Comparison of ENCODE assay signal across 18 cellular contexts in the genomic region with DNA sequence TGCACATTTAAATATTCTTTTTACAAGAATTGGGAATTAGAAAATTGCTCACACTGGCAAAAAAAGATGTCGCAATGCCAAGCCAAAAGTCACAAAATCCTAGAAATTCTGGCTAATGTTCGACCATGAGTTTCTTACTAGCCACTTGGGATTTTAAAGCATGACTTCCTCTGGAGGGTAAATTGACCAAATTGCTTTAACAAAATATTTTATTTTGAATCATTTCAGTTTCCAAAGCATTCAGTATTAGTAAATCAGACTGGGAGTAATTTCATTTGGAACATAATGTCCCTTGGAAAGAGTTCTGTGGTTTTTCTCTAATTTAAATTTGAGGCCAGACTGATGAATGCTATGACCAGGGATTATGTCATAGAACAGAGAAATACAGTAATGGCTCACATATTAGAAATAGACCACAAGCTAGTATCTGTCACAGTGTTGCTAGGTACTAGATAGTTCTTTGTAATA. TPM values are rescaled to one million over a fixed set of nuclear protein-coding genes. Genes with fewer than 3 reads are reported as not detected.
DNase-seq lines count a peak whose midpoint lies in the region; ATAC-seq, FAIRE-seq and TF ChIP-seq lines count a peak whose summit lies in the region.
"Had no signal": no experiment of that assay in that cellular context is flagged by ENCODE, and none has a peak within 500 bp of the region (broad histone marks: within the 10 kb centered on the region; RNA-seq: fewer than 3 reads in every experiment).

No MANE protein-coding gene starts in this region.

- peak overlapping the region; percentile 88 for H3K27ac Mint-ChIP-seq in MCF 10A (ENCODE audit: low read depth, unreplicated experiment)
- no peak overlapping the region for H3K27ac Mint-ChIP-seq in activated T-helper 17 cell treated with anti-CD3 and anti-CD28 coated beads, Interleukin-2, amount 50 U/mL, for 72 hours
- H3K27ac Mint-ChIP-seq: activated CD4-positive, alpha-beta memory T cell treated with anti-CD3 and anti-CD28 coated beads for 36 hours; activated naive CD4-positive, alpha-beta T cell treated with anti-CD3 and anti-CD28 coated beads for 36 hours had no signal

- WGBS in GM12878 (ENCODE audit: insufficient coverage, insufficient replicate concordance, low lambda C conversion rate, missing lambda C conversion rate) = 14% methylated on average over 2 of the region's 2 CpGs
- WGBS in SK-N-SH (ENCODE audit: low lambda C conversion rate) = 1% methylated on average over 2 of the region's 2 CpGs

- peak overlapping the region; percentile 47 for H3K4me3 Mint-ChIP-seq in MCF 10A (ENCODE audit: unreplicated experiment)
- H3K4me3 Mint-ChIP-seq in activated T-helper 17 cell treated with anti-CD3 and anti-CD28 coated beads, Interleukin-2, amount 50 U/mL, for 72 hours = no peak overlapping the region
- H3K4me3 Mint-ChIP-seq: activated CD4-positive, alpha-beta memory T cell treated with anti-CD3 and anti-CD28 coated beads for 36 hours; activated naive CD4-positive, alpha-beta T cell treated with anti-CD3 and anti-CD28 coated beads for 36 hours had no signal

- H3K36me3 Mint-ChIP-seq in MCF 10A (ENCODE audit: insufficient read depth, unreplicated experiment) = no peaks in the 10 kb centered on the region
- H3K36me3 Mint-ChIP-seq in activated T-helper 17 cell treated with anti-CD3 and anti-CD28 coated beads, Interleukin-2, amount 50 U/mL, for 72 hours (ENCODE audit: low read depth) = no peaks in the 10 kb centered on the region
- H3K36me3 Mint-ChIP-seq: activated CD4-positive, alpha-beta memory T cell treated with anti-CD3 and anti-CD28 coated beads for 36 hours had no signal

- SMC1A ChIA-PET in GM12878 (lab: Charles Lee; ENCODE audit: uncharacterized antibody, unreplicated experiment) = interaction anchor here (2.1 kb wide), 1 partner anchor 10 kb away, joined by 10 read pairs; no protein-coding TSS in a partner anchor

- H3K9me3 Mint-ChIP-seq in MCF 10A (ENCODE audit: unreplicated experiment) = no peaks in the 10 kb centered on the region
- no peaks in the 10 kb centered on the region for H3K9me3 Mint-ChIP-seq in activated T-helper 17 cell treated with anti-CD3 and anti-CD28 coated beads, Interleukin-2, amount 50 U/mL, for 72 hours
- H3K9me3 Mint-ChIP-seq: activated naive CD4-positive, alpha-beta T cell treated with anti-CD3 and anti-CD28 coated beads for 36 hours had no signal

- intact Hi-C loops in MCF 10A (cut with micrococcal nuclease) (no loop called here), breast epithelium (cut with DNase I; ENCODE audit: low total_unique reads) (no loop called here), GM12878 (cut with micrococcal nuclease; ENCODE audit: unreplicated experiment) (no loop called here)

- no peak overlapping the region for H3K4me3 ChIP-seq in breast epithelium
- H3K4me3 ChIP-seq in GM12878 = no peak overlapping the region
- no peak overlapping the region for H3K4me3 ChIP-seq in SK-N-SH (ENCODE audit: low read depth in 2 of 2, low read length in 1 of 2)
- H3K4me3 ChIP-seq: esophagus squamous epithelium had no signal

- ATAC-seq in GM12878 (peak; percentile 70), GM19397 (IDR thresholded peaks at IDR 0.05; ENCODE audit: unreplicated experiment) (no peak)
- ATAC-seq in activated T-helper 17 cell treated with anti-CD3 and anti-CD28 coated beads, Interleukin-2, amount 50 U/mL, for 72 hours (replicated peaks) = no peak
- ATAC-seq in activated CD4-positive, CD25-positive, alpha-beta regulatory T cell treated with anti-CD3 and anti-CD28 coated beads, Interleukin-2, amount 50 U/mL, for 24 hours = no peak
- ATAC-seq: right cardiac atrium had no signal

- TF ChIP-seq RAD21 in GM12878 (IDR thresholded peaks at IDR 0.05; ENCODE audit: insufficient read depth, low read depth, low read length) (no peak), SK-N-SH (IDR thresholded peaks at IDR 0.05; ENCODE audit: low read length) (no peak)

- H3K9me2 ChIP-seq in SK-N-SH = no peaks in the 10 kb centered on the region

- TSS peak; percentile 77 for BruUV-seq in MCF 10A (replicated peaks; lab: Mats Ljungman, UMichigan)
- BruUV-seq in GM12878 (replicated peaks; lab: Mats Ljungman, UMichigan) = no TSS peak

- H3K9me3 ChIP-seq in breast epithelium = no peaks in the 10 kb centered on the region
- H3K9me3 ChIP-seq in GM12878 (replicated peaks; ENCODE audit: control insufficient read depth, insufficient read depth, low read length) = no peaks in the 10 kb centered on the region
- no peaks in the 10 kb centered on the region for H3K9me3 ChIP-seq in SK-N-SH
- H3K9me3 ChIP-seq: esophagus squamous epithelium had no signal

- H3K36me3 ChIP-seq in breast epithelium (no peaks in the 10 kb centered on the region), GM12878 (ENCODE audit: control insufficient read depth in 2 of 2, insufficient read depth in 2 of 2, low read length in 1 of 2) (no peaks in the 10 kb centered on the region), SK-N-SH (replicated peaks in 1 of 2; ENCODE audit: control insufficient read depth in 1 of 2, insufficient read depth in 2 of 2, low read length in 1 of 2) (no peaks in the 10 kb centered on the region)
- H3K36me3 ChIP-seq: esophagus squamous epithelium had no signal

- no peaks in the 10 kb centered on the region for H3F3A ChIP-seq in SK-N-SH (replicated peaks; ENCODE audit: insufficient read depth)

- no peak for TF ChIP-seq POLR2A in breast epithelium (IDR thresholded peaks at IDR 0.05)
- TF ChIP-seq POLR2A in GM12878 (IDR thresholded peaks at IDR 0.05; ENCODE audit: low read depth, low read length) = no peak

- TF ChIP-seq CTCF in MCF 10A (IDR thresholded peaks at IDR 0.05; ENCODE audit: unreplicated experiment) = no peak
- no peak for TF ChIP-seq CTCF in breast epithelium (IDR thresholded peaks at IDR 0.05)
- no peak for TF ChIP-seq CTCF in GM12878 (IDR thresholded peaks at IDR 0.05 in 2 of 3, conservative IDR thresholded peaks at IDR 0.05 in 1 of 3; ENCODE audit: control insufficient read depth in 2 of 3, extremely low read depth in 1 of 3, insufficient read depth in 1 of 3, low read depth in 3 of 3, low read length in 3 of 3)
- no peak for TF ChIP-seq CTCF in SK-N-SH (IDR thresholded peaks at IDR 0.05)

- no peak overlapping the region for H2AFZ ChIP-seq in GM12878 (ENCODE audit: control insufficient read depth, low read depth, low read length)
- H2AFZ ChIP-seq in SK-N-SH (ENCODE audit: low read depth) = no peak overlapping the region

- peaks cover 9% of the 10 kb centered on the region for H3K4me1 Mint-ChIP-seq in MCF 10A (ENCODE audit: insufficient read depth, unreplicated experiment)
- H3K4me1 Mint-ChIP-seq in activated T-helper 17 cell treated with anti-CD3 and anti-CD28 coated beads, Interleukin-2, amount 50 U/mL, for 72 hours = no peaks in the 10 kb centered on the region

- H3K9ac ChIP-seq in GM12878 (ENCODE audit: control insufficient read depth, insufficient read depth, low read length) (no peak overlapping the region), SK-N-SH (no peak overlapping the region)

- H3K27me3 Mint-ChIP-seq in MCF 10A (ENCODE audit: insufficient read depth, unreplicated experiment) = no peaks in the 10 kb centered on the region
- H3K27me3 Mint-ChIP-seq in activated T-helper 17 cell treated with anti-CD3 and anti-CD28 coated beads, Interleukin-2, amount 50 U/mL, for 72 hours = peaks cover 6% of the 10 kb centered on the region

- no peaks in the 10 kb centered on the region for H4K20me1 ChIP-seq in GM12878 (ENCODE audit: control insufficient read depth, insufficient read depth)
- no peaks in the 10 kb centered on the region for H4K20me1 ChIP-seq in SK-N-SH (ENCODE audit: insufficient read depth)

- H3K4me2 ChIP-seq in GM12878 (ENCODE audit: control insufficient read depth, insufficient read depth) = no peak overlapping the region
- no peak overlapping the region for H3K4me2 ChIP-seq in SK-N-SH

- RAD21 ChIA-PET in GM12878 (lab: Charles Lee; ENCODE audit: unreplicated experiment) = no interaction called here

- POLR2A ChIA-PET in MCF 10A (lab: Yijun Ruan, JAX) (interaction anchor here (0.7 to 1.1 kb wide), 4 partner anchors 14 to 92 kb away, joined by 3 to 4 read pairs (median 3); a partner anchor contains a TSS), GM12878 (lab: Charles Lee) (no interaction called here), SK-N-SH (lab: Yijun Ruan, JAX) (no interaction called here)

- H3K79me2 ChIP-seq in GM12878 (ENCODE audit: control insufficient read depth, insufficient read depth, low read length) = no peaks in the 10 kb centered on the region
- no peaks in the 10 kb centered on the region for H3K79me2 ChIP-seq in SK-N-SH (ENCODE audit: insufficient read depth)

- H3K27me3 ChIP-seq in breast epithelium (no peaks in the 10 kb centered on the region), GM12878 (replicated peaks in 1 of 2; ENCODE audit: control insufficient read depth in 2 of 2, insufficient read depth in 2 of 2, low read length in 1 of 2) (no peaks in the 10 kb centered on the region), SK-N-SH (ENCODE audit: insufficient read depth) (no peaks in the 10 kb centered on the region; the same call in 1 of the 2 replicates)
- H3K27me3 ChIP-seq: esophagus squamous epithelium had no signal

- H3K4me1 ChIP-seq in breast epithelium = no peaks in the 10 kb centered on the region
- no peaks in the 10 kb centered on the region for H3K4me1 ChIP-seq in GM12878 (ENCODE audit: control insufficient read depth, insufficient read depth, low read length)
- H3K4me1 ChIP-seq in SK-N-SH (ENCODE audit: control insufficient read depth in 1 of 2, insufficient read depth in 2 of 2, low read depth in 1 of 2, low read length in 1 of 2) = no peaks in the 10 kb centered on the region
- H3K4me1 ChIP-seq: esophagus squamous epithelium had no signal

- in situ Hi-C loops in GM12878 (cut with MboI) = no loop called here

- DNase-seq in MCF 10A (ENCODE audit: unreplicated experiment) (peak; percentile 26), breast epithelium (ENCODE audit: low spot score in 2 of 2) (no peak), GM12878 (ENCODE audit: low read depth, low spot score) (no peak), iris pigment epithelial cell (ENCODE audit: low read depth) (peak; percentile 73), SK-N-SH (no peak)
- DNase-seq: activated CD4-positive, alpha-beta memory T cell treated with anti-CD3 and anti-CD28 coated beads for 36 hours; activated naive CD4-positive, alpha-beta T cell treated with anti-CD3 and anti-CD28 coated beads for 36 hours; esophagus squamous epithelium; islet precursor cell; right cardiac atrium had no signal

- TF ChIP-seq EP300 in GM12878 (IDR thresholded peaks at IDR 0.05; ENCODE audit: borderline replicate concordance in 1 of 2, control insufficient read depth in 1 of 2, low read depth in 2 of 2, low read length in 2 of 2) (no peak), SK-N-SH (IDR thresholded peaks at IDR 0.05; ENCODE audit: borderline replicate concordance in 1 of 2, low read depth in 1 of 2, low read length in 1 of 2) (no peak)

- no peak for FAIRE-seq in GM12878 (lab: Jason Lieb, UNC)

- H3K27ac ChIP-seq in breast epithelium = no peak overlapping the region
- H3K27ac ChIP-seq in GM12878 (ENCODE audit: control insufficient read depth, insufficient read depth) = no peak overlapping the region
- H3K27ac ChIP-seq in SK-N-SH (ENCODE audit: low read depth in 2 of 2, low read length in 1 of 2) = no peak overlapping the region
- H3K27ac ChIP-seq: 22Rv1, esophagus squamous epithelium, HL-60 had no signal

- CTCF ChIA-PET in MCF 10A (lab: Yijun Ruan, JAX) (interaction anchor here (0.7 kb wide), 1 partner anchor 150 kb away, joined by 3 read pairs; no protein-coding TSS in a partner anchor), GM12878 (lab: Yijun Ruan, JAX) (no interaction called here), SK-N-SH (lab: Yijun Ruan, JAX) (no interaction called here)

RNA-seq across cellular contexts. Expression of a gene that starts 7.6 kb away (rescaled TPM):
- total RNA-seq in MCF 10A (2022) = 0.51 and 0.54 TPM in 2 replicates
- under 1 TPM in 1 of 3 donors, not detected in 2; 0.15 TPM for total RNA-seq in breast epithelium
- total RNA-seq in GM12878 (2013; cell fraction: nucleolus; rRNA removed) = not detected in 2 replicates
- total RNA-seq in GM12878 (2014; rRNA removed) = not detected in 2 replicates
- not detected in 2 replicates for total RNA-seq in GM12878 (2014; rRNA removed; fragmentation: Illumina TruSeq; extraction: Trizol)
- total RNA-seq in GM12878 (2021) = not detected in 2 replicates
- polyA plus RNA-seq in GM12878 (2011; ENCODE audit: low read depth) = not detected
- polyA plus RNA-seq in GM12878 (2011; rRNA removed) = not detected in 2 replicates
- polyA plus RNA-seq in GM12878 (2011; cell fraction: cytosol; rRNA removed) = not detected in 2 replicates
- not detected in 2 replicates for polyA plus RNA-seq in GM12878 (2011; cell fraction: nucleus; rRNA removed)
- not detected in 2 replicates for polyA plus RNA-seq in GM12878 (2012)
- not detected in 2 replicates for polyA plus RNA-seq in GM12878 (2014; fragmentation: Illumina TruSeq; extraction: Trizol)
- not detected for polyA plus RNA-seq in GM12878 (2014; fragmentation: Nextera tagmentation; extraction: Ambion mirVana)
- 0.03 TPM in 1 of 2 replicates, not detected in the other for polyA plus RNA-seq in GM12878 (2014; rRNA removed)
- not detected for polyA plus RNA-seq in GM12878 (2016; fragmentation: Nextera tagmentation; extraction: Ambion mirVana)
- not detected in 2 replicates for polyA minus RNA-seq in GM12878 (2011; rRNA and poly(A)+ RNA removed)
- polyA minus RNA-seq in GM12878 (2011; cell fraction: cytosol; rRNA and poly(A)+ RNA removed) = not detected in 2 replicates
- polyA minus RNA-seq in GM12878 (2011; cell fraction: nucleus; rRNA and poly(A)+ RNA removed) = not detected in 2 replicates
- 0.02 and 0.03 TPM in 2 replicates for polyA plus RNA-seq in SK-N-SH (2012; rRNA removed)
- polyA plus RNA-seq in SK-N-SH (2012; cell fraction: cytosol; rRNA removed) = 0.01 TPM in 2 replicates
- polyA plus RNA-seq in SK-N-SH (2012; cell fraction: nucleus; rRNA removed) = not detected in 2 replicates
- total RNA-seq in activated T-helper 17 cell treated with anti-CD3 and anti-CD28 coated beads, Interleukin-2, amount 50 U/mL, for 72 hours = not detected
- total RNA-seq: activated CD4-positive, alpha-beta memory T cell treated with anti-CD3 and anti-CD28 coated beads for 36 hours; activated naive CD4-positive, alpha-beta T cell treated with anti-CD3 and anti-CD28 coated beads for 36 hours; cerebellum; right cardiac atrium; T-helper 1 cell treated with Interleukin-12 subunit alpha and Interleukin-12 subunit beta and Interleukin-4 antibody, amounts not matched to agents 30 ng/mL and 1 ng/mL, for 36 hours had no signal

RNA-seq across cellular contexts. Expression of a gene that starts 18.1 kb away (rescaled TPM):
- total RNA-seq in MCF 10A (2022) (not detected in 2 replicates), breast epithelium (1 to 10 TPM; 1.3 to 2.0 (median 1.3) TPM), GM12878 (2014; rRNA removed) (not detected in 2 replicates), GM12878 (2014; rRNA removed; fragmentation: Illumina TruSeq; extraction: Trizol) (not detected in 2 replicates), GM12878 (2021) (not detected in 2 replicates)
- total RNA-seq in GM12878 (2013; cell fraction: nucleolus; rRNA removed) = not detected in 2 replicates
- polyA plus RNA-seq in GM12878 (2011; ENCODE audit: low read depth) = not detected
- polyA plus RNA-seq in GM12878 (2011; rRNA removed) (not detected in 2 replicates), GM12878 (2014; fragmentation: Illumina TruSeq; extraction: Trizol) (not detected in 2 replicates), GM12878 (2014; fragmentation: Nextera tagmentation; extraction: Ambion mirVana) (not detected), GM12878 (2014; rRNA removed) (not detected in 2 replicates), GM12878 (2016; fragmentation: Nextera tagmentation; extraction: Ambion mirVana) (not detected), SK-N-SH (2012; rRNA removed) (not detected in 2 replicates)
- not detected in 2 replicates for polyA plus RNA-seq in GM12878 (2011; cell fraction: cytosol; rRNA removed)
- polyA plus RNA-seq in GM12878 (2011; cell fraction: nucleus; rRNA removed) = not detected in 2 replicates
- not detected in 2 replicates for polyA plus RNA-seq in GM12878 (2012)
- polyA minus RNA-seq in GM12878 (2011; rRNA and poly(A)+ RNA removed) = not detected in 2 replicates
- polyA minus RNA-seq in GM12878 (2011; cell fraction: cytosol; rRNA and poly(A)+ RNA removed) = not detected in 2 replicates
- polyA minus RNA-seq in GM12878 (2011; cell fraction: nucleus; rRNA and poly(A)+ RNA removed) = not detected in 2 replicates
- not detected in 2 replicates for polyA plus RNA-seq in SK-N-SH (2012; cell fraction: cytosol; rRNA removed)
- not detected in 2 replicates for polyA plus RNA-seq in SK-N-SH (2012; cell fraction: nucleus; rRNA removed)
- not detected for total RNA-seq in activated T-helper 17 cell treated with anti-CD3 and anti-CD28 coated beads, Interleukin-2, amount 50 U/mL, for 72 hours
- total RNA-seq: activated CD4-positive, alpha-beta memory T cell treated with anti-CD3 and anti-CD28 coated beads for 36 hours; activated naive CD4-positive, alpha-beta T cell treated with anti-CD3 and anti-CD28 coated beads for 36 hours; T-helper 1 cell treated with Interleukin-12 subunit alpha and Interleukin-12 subunit beta and Interleukin-4 antibody, amounts not matched to agents 30 ng/mL and 1 ng/mL, for 36 hours had no signal
- polyA plus RNA-seq: right cardiac atrium had no signal

RNA-seq across cellular contexts. Expression of a gene that starts 24.2 kb away (rescaled TPM):
- not detected in 2 replicates for total RNA-seq in MCF 10A (2022)
- not detected for total RNA-seq in breast epithelium
- total RNA-seq in GM12878 (2013; cell fraction: nucleolus; rRNA removed) = not detected in 2 replicates
- not detected in 2 replicates for total RNA-seq in GM12878 (2014; rRNA removed)
- not detected in 2 replicates for total RNA-seq in GM12878 (2014; rRNA removed; fragmentation: Illumina TruSeq; extraction: Trizol)
- total RNA-seq in GM12878 (2021) = not detected in 2 replicates
- polyA plus RNA-seq in GM12878 (2011; ENCODE audit: low read depth) = not detected
- not detected in 2 replicates for polyA plus RNA-seq in GM12878 (2011; rRNA removed)
- polyA plus RNA-seq in GM12878 (2011; cell fraction: cytosol; rRNA removed) = not detected in 2 replicates
- polyA plus RNA-seq in GM12878 (2011; cell fraction: nucleus; rRNA removed) = not detected in 2 replicates
- polyA plus RNA-seq in GM12878 (2012) = not detected in 2 replicates
- not detected in 2 replicates for polyA plus RNA-seq in GM12878 (2014; fragmentation: Illumina TruSeq; extraction: Trizol)
- not detected for polyA plus RNA-seq in GM12878 (2014; fragmentation: Nextera tagmentation; extraction: Ambion mirVana)
- not detected in 2 replicates for polyA plus RNA-seq in GM12878 (2014; rRNA removed)
- polyA plus RNA-seq in GM12878 (2016; fragmentation: Nextera tagmentation; extraction: Ambion mirVana) = not detected
- polyA minus RNA-seq in GM12878 (2011; rRNA and poly(A)+ RNA removed) = not detected in 2 replicates
- not detected in 2 replicates for polyA minus RNA-seq in GM12878 (2011; cell fraction: cytosol; rRNA and poly(A)+ RNA removed)
- not detected in 2 replicates for polyA minus RNA-seq in GM12878 (2011; cell fraction: nucleus; rRNA and poly(A)+ RNA removed)
- polyA plus RNA-seq in SK-N-SH (2012; rRNA removed) = not detected in 2 replicates
- polyA plus RNA-seq in SK-N-SH (2012; cell fraction: cytosol; rRNA removed) = not detected in 2 replicates
- polyA plus RNA-seq in SK-N-SH (2012; cell fraction: nucleus; rRNA removed) = not detected in 2 replicates
- total RNA-seq in activated T-helper 17 cell treated with anti-CD3 and anti-CD28 coated beads, Interleukin-2, amount 50 U/mL, for 72 hours = not detected
- total RNA-seq: activated CD4-positive, alpha-beta memory T cell treated with anti-CD3 and anti-CD28 coated beads for 36 hours; activated naive CD4-positive, alpha-beta T cell treated with anti-CD3 and anti-CD28 coated beads for 36 hours; esophagus squamous epithelium; right cardiac atrium; T-helper 1 cell treated with Interleukin-12 subunit alpha and Interleukin-12 subunit beta and Interleukin-4 antibody, amounts not matched to agents 30 ng/mL and 1 ng/mL, for 36 hours had no signal

RNA-seq across cellular contexts. Expression of a gene that starts 32.4 kb away (rescaled TPM):
- total RNA-seq in MCF 10A (2022) (9.2 and 9.8 TPM in 2 replicates), breast epithelium (1 to 10 TPM in 2 of 3 donors, under 1 TPM in 1; 0.64 to 5.6 (median 1.3) TPM), GM12878 (2014; rRNA removed) (not detected in 2 replicates), GM12878 (2014; rRNA removed; fragmentation: Illumina TruSeq; extraction: Trizol) (not detected in 2 replicates), GM12878 (2021) (not detected in 2 replicates)
- not detected in 2 replicates for total RNA-seq in GM12878 (2013; cell fraction: nucleolus; rRNA removed)
- polyA plus RNA-seq in GM12878 (2011; ENCODE audit: low read depth) = not detected
- polyA plus RNA-seq in GM12878 (2011; rRNA removed) (not detected in 2 replicates), GM12878 (2014; fragmentation: Illumina TruSeq; extraction: Trizol) (not detected in 2 replicates), GM12878 (2014; fragmentation: Nextera tagmentation; extraction: Ambion mirVana) (not detected), GM12878 (2014; rRNA removed) (not detected in 2 replicates), GM12878 (2016; fragmentation: Nextera tagmentation; extraction: Ambion mirVana) (not detected), SK-N-SH (2012; rRNA removed) (0.31 and 0.34 TPM in 2 replicates)
- not detected in 2 replicates for polyA plus RNA-seq in GM12878 (2011; cell fraction: cytosol; rRNA removed)
- not detected in 2 replicates for polyA plus RNA-seq in GM12878 (2011; cell fraction: nucleus; rRNA removed)
- not detected in 2 replicates for polyA plus RNA-seq in GM12878 (2012)
- polyA minus RNA-seq in GM12878 (2011; rRNA and poly(A)+ RNA removed) = not detected in 2 replicates
- polyA minus RNA-seq in GM12878 (2011; cell fraction: cytosol; rRNA and poly(A)+ RNA removed) = not detected in 2 replicates
- not detected in 2 replicates for polyA minus RNA-seq in GM12878 (2011; cell fraction: nucleus; rRNA and poly(A)+ RNA removed)
- 0.14 and 0.24 TPM in 2 replicates for polyA plus RNA-seq in SK-N-SH (2012; cell fraction: cytosol; rRNA removed)
- polyA plus RNA-seq in SK-N-SH (2012; cell fraction: nucleus; rRNA removed) = 0.83 and 0.99 TPM in 2 replicates
- not detected for total RNA-seq in activated T-helper 17 cell treated with anti-CD3 and anti-CD28 coated beads, Interleukin-2, amount 50 U/mL, for 72 hours
- total RNA-seq: activated CD4-positive, alpha-beta memory T cell treated with anti-CD3 and anti-CD28 coated beads for 36 hours; activated naive CD4-positive, alpha-beta T cell treated with anti-CD3 and anti-CD28 coated beads for 36 hours; temporal lobe had no signal

Comparison
In these comparisons a context has a peak if more than half of its experiments do, and no peak if none do; other contexts are left out.
1. DNase-seq: peak in MCF 10A (single experiment) and iris pigment epithelial cell (single experiment); none in breast epithelium (0 of 2), GM12878 (single experiment) and SK-N-SH (single experiment).